Comparison of ENCODE assay signal across 13 cellular contexts in the genomic region with DNA sequence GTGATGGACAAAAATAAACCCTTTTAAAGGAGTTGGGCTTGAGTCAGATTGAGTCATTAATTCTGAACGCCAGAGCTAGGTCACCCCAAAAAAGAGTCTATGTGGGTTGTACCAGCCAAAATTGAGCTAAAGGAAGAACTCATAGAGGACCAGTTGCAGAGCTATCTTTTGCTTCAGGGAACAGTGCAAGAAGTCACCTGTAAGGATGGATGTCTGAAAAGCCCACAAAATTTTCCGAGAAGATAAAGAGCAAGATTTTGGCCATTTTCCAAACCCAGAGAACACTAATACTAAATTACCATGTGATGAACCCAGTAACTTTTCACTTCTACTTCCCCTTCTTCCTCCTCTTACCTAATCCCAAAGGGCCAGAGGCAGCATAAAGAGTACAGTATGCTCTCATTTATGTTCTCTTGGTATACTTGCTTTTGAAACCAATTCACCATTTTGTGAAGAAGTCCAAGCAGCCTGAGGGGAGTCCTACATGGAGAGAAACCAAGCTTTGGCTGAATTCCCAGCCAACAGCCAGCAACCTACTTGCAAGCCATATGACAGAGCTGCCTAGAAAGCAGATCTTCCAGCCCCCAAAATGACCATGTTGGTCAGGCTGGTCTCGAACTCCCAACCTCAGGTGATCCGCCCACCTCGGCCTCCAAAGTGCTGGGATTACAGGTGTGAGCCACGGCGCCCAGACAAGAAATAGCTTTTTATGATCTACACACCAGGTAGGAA.
A peak's percentile ranks its signal among the peaks of the same experiment; 100 is the strongest.
DNase-seq lines count a peak whose midpoint lies in the region; ATAC-seq, FAIRE-seq and TF ChIP-seq lines count a peak whose summit lies in the region.
"Had no signal": no experiment of that assay in that cellular context is flagged by ENCODE, and none has a peak within 500 bp of the region (broad histone marks: within the 10 kb centered on the region; RNA-seq: fewer than 3 reads in every experiment).

No MANE protein-coding gene starts in this region.

- no peak overlapping the region for H2BK12ac ChIP-seq in trophoblast cell (ENCODE audit: low read length)

- no peaks in the 10 kb centered on the region for H3K79me1 ChIP-seq in trophoblast cell (ENCODE audit: low read length)

- TF ChIP-seq EP300 in GM12878 (IDR thresholded peaks at IDR 0.05; ENCODE audit: borderline replicate concordance in 1 of 2, control insufficient read depth in 1 of 2, low read depth in 2 of 2, low read length in 2 of 2) = peak; percentile 69 to 73; a peak in 3 of 4 replicates

- H3K4me2 ChIP-seq in GM12878 (ENCODE audit: control insufficient read depth, insufficient read depth) (peak overlapping the region; percentile 33; the same call in 1 of the 2 replicates), trophoblast cell (ENCODE audit: low read length) (no peak overlapping the region)

- H4K20me1 ChIP-seq in GM12878 (ENCODE audit: control insufficient read depth, insufficient read depth) = no peaks in the 10 kb centered on the region

- H3K27ac ChIP-seq in GM12878 (ENCODE audit: control insufficient read depth, insufficient read depth) (no peak overlapping the region), psoas muscle (no peak overlapping the region), trophoblast cell (ENCODE audit: low read depth, low read length) (no peak overlapping the region)
- H3K27ac ChIP-seq: prostate gland had no signal

- no peak for TF ChIP-seq RAD21 in GM12878 (IDR thresholded peaks at IDR 0.05; ENCODE audit: insufficient read depth, low read depth, low read length)

- POLR2A ChIA-PET in GM12878 (lab: Charles Lee) = interaction anchor here (0.7 to 2.2 kb wide), 3 partner anchors 21 to 132 kb away, joined by 3 to 6 read pairs (median 3); no protein-coding TSS in a partner anchor

- no peaks in the 10 kb centered on the region for H3K27me3 ChIP-seq in GM12878 (replicated peaks in 1 of 2; ENCODE audit: control insufficient read depth in 2 of 2, insufficient read depth in 2 of 2, low read length in 1 of 2)
- no peaks in the 10 kb centered on the region for H3K27me3 ChIP-seq in psoas muscle (ENCODE audit: insufficient read depth in 3 of 3, low read length in 2 of 3)
- no peaks in the 10 kb centered on the region for H3K27me3 ChIP-seq in trophoblast cell (ENCODE audit: insufficient read depth, low read length)

- RAD21 ChIA-PET in GM12878 (lab: Charles Lee; ENCODE audit: unreplicated experiment) = interaction anchor here (0.7 to 2.1 kb wide), 19 partner anchors 8 to 534 kb away, joined by 3 to 11 read pairs (median 3); no protein-coding TSS in a partner anchor

- TF ChIP-seq POLR2A in GM12878 (IDR thresholded peaks at IDR 0.05; ENCODE audit: low read depth, low read length) = no peak

- no peak overlapping the region for H3K23ac ChIP-seq in trophoblast cell (ENCODE audit: low read length)

- H3K9ac ChIP-seq in GM12878 (ENCODE audit: control insufficient read depth, insufficient read depth, low read length) (no peak overlapping the region), trophoblast cell (ENCODE audit: low read length) (no peak overlapping the region)

- no TSS peak for BruUV-seq in GM12878 (replicated peaks; lab: Mats Ljungman, UMichigan)

- no peak for FAIRE-seq in GM12878 (lab: Jason Lieb, UNC)

- H3K9me3 ChIP-seq in GM12878 (replicated peaks; ENCODE audit: control insufficient read depth, insufficient read depth, low read length) (no peaks in the 10 kb centered on the region; the same call in 2 of the 3 replicates), psoas muscle (no peaks in the 10 kb centered on the region), trophoblast cell (ENCODE audit: insufficient read depth, low read depth, low read length) (no peaks in the 10 kb centered on the region)
- H3K9me3 ChIP-seq: prostate gland had no signal

- H2AFZ ChIP-seq in GM12878 (ENCODE audit: control insufficient read depth, low read depth, low read length) (no peak overlapping the region; the same call in 1 of the 2 replicates), trophoblast cell (ENCODE audit: insufficient read depth, low read length, poor library complexity) (no peak overlapping the region)

- peaks cover 9% of the 10 kb centered on the region for H3K4me1 ChIP-seq in GM12878 (ENCODE audit: control insufficient read depth, insufficient read depth, low read length)
- no peaks in the 10 kb centered on the region for H3K4me1 ChIP-seq in psoas muscle
- H3K4me1 ChIP-seq in trophoblast cell (ENCODE audit: control insufficient read depth in 1 of 2, insufficient read depth in 2 of 2, low read length in 2 of 2) = no peaks in the 10 kb centered on the region
- H3K4me1 ChIP-seq: prostate gland had no signal

- SMC1A ChIA-PET in GM12878 (lab: Charles Lee; ENCODE audit: uncharacterized antibody, unreplicated experiment) = interaction anchor here (0.7 to 8.0 kb wide), 18 partner anchors 8 to 352 kb away, joined by 3 to 69 read pairs (median 4); no protein-coding TSS in a partner anchor

- H3K14ac ChIP-seq in trophoblast cell (ENCODE audit: low read length) = no peak overlapping the region

- CTCF ChIA-PET in GM12878 (lab: Yijun Ruan, JAX) = interaction anchor here (0.6 to 1.7 kb wide), 5 partner anchors 15 to 248 kb away, joined by 3 to 5 read pairs (median 4); no protein-coding TSS in a partner anchor

- H3K36me3 ChIP-seq in GM12878 (ENCODE audit: control insufficient read depth in 2 of 2, insufficient read depth in 2 of 2, low read length in 1 of 2) (no peaks in the 10 kb centered on the region), psoas muscle (ENCODE audit: insufficient read depth in 1 of 2, low read depth in 1 of 2) (no peaks in the 10 kb centered on the region), trophoblast cell (ENCODE audit: control insufficient read depth in 1 of 2, insufficient read depth in 2 of 2, low read length in 2 of 2) (no peaks in the 10 kb centered on the region)
- H3K36me3 ChIP-seq: prostate gland had no signal

- no peak overlapping the region for H2BK120ac ChIP-seq in trophoblast cell (ENCODE audit: insufficient read depth, low read length, poor library complexity)

- H3K18ac ChIP-seq in trophoblast cell (ENCODE audit: low read length) = no peak overlapping the region

- no peak overlapping the region for H2BK5ac ChIP-seq in trophoblast cell (ENCODE audit: low read depth, low read length, poor library complexity)

- intact Hi-C loops in GM12878 (cut with micrococcal nuclease; ENCODE audit: unreplicated experiment) (no loop called here), psoas muscle (cut with DNase I) (no loop called here)

- no peak overlapping the region for H4K12ac ChIP-seq in trophoblast cell (ENCODE audit: low read depth, low read length)

- H4K8ac ChIP-seq in trophoblast cell (ENCODE audit: low read depth, low read length) = no peak overlapping the region

- DNase-seq in GM12878 (ENCODE audit: low read depth, low spot score) (peak; percentile 45), AG08395 (ENCODE audit: low spot score) (no peak), psoas muscle (no peak), trophoblast cell (no peak)
- DNase-seq: activated CD8-positive, alpha-beta memory T cell treated with anti-CD3 and anti-CD28 coated beads, Interleukin-2, amount 50 U/mL, for 48 hours; cortex of kidney; GDM1; immature natural killer cell; stimulated activated CD4-positive, alpha-beta T cell treated with anti-CD3 and anti-CD28 coated beads, Interleukin-2, amount 100 ng/mL, for 48 hours had no signal

- H3K79me2 ChIP-seq in GM12878 (ENCODE audit: control insufficient read depth, insufficient read depth, low read length) (no peaks in the 10 kb centered on the region), trophoblast cell (ENCODE audit: control insufficient read depth, insufficient read depth, low read length, poor library complexity) (no peaks in the 10 kb centered on the region)

- H4K91ac ChIP-seq in trophoblast cell (ENCODE audit: low read depth, low read length) = no peak overlapping the region

- peak; percentile 74 for ATAC-seq in GM18870 (IDR thresholded peaks at IDR 0.05; ENCODE audit: unreplicated experiment)
- ATAC-seq in GM21825 (IDR thresholded peaks at IDR 0.05; ENCODE audit: unreplicated experiment) = peak; percentile 71
- ATAC-seq in HG03457 (IDR thresholded peaks at IDR 0.05; ENCODE audit: unreplicated experiment) = peak; percentile 58
- ATAC-seq in GM12878 = peak; percentile 91
- no peak for ATAC-seq in psoas muscle

- no peak overlapping the region for H3K4ac ChIP-seq in trophoblast cell (ENCODE audit: low read depth, low read length)

- H3K4me3 ChIP-seq in GM12878 (no peak overlapping the region), psoas muscle (no peak overlapping the region), trophoblast cell (ENCODE audit: low read depth, low read length) (no peak overlapping the region)
- H3K4me3 ChIP-seq: prostate gland had no signal

- TF ChIP-seq CTCF in GM12878 (IDR thresholded peaks at IDR 0.05 in 2 of 3, conservative IDR thresholded peaks at IDR 0.05 in 1 of 3; ENCODE audit: control insufficient read depth in 2 of 3, extremely low read depth in 1 of 3, insufficient read depth in 1 of 3, low read depth in 3 of 3, low read length in 3 of 3) = no peak
- TF ChIP-seq CTCF in psoas muscle (IDR thresholded peaks at IDR 0.05) = no peak

- WGBS in GM12878 (ENCODE audit: insufficient coverage, insufficient replicate concordance, low lambda C conversion rate, missing lambda C conversion rate) = 24% methylated on average over 7 of the region's 7 CpGs
- WGBS in psoas muscle, 3 donors = 71 to 74% (median 74%) methylated on average over 7 of the region's 7 CpGs
- WGBS in trophoblast cell (ENCODE audit: extremely low coverage, insufficient coverage, insufficient read length) = no CpG with 5 or more reads among the region's 7 CpGs

- in situ Hi-C loops in GM12878 (cut with MboI) = no loop called here

- H2AK5ac ChIP-seq in trophoblast cell (ENCODE audit: low read length) = no peak overlapping the region

TF ChIP-seq in GM12878, 131 proteins besides CTCF, POLR2A, EP300 and RAD21 (continues in another document):
- TF ChIP-seq FOS (IDR thresholded peaks at IDR 0.05; ENCODE audit: borderline replicate concordance, extremely low read depth, insufficient read length) (no peak), POU2F2 (IDR thresholded peaks at IDR 0.05; ENCODE audit: borderline replicate concordance, low read depth, low read length) (no peak), ETV6 (conservative IDR thresholded peaks at IDR 0.05 in 1 of 2, IDR thresholded peaks at IDR 0.05 in 1 of 2; ENCODE audit: borderline replicate concordance in 1 of 2, low read depth in 1 of 2) (no peak), SMARCA5 (IDR thresholded peaks at IDR 0.05) (no peak), PAX5 (IDR thresholded peaks at IDR 0.05; ENCODE audit: borderline replicate concordance, low read depth, low read length) (no peak)

Comparison
In these comparisons a context has a peak if more than half of its experiments do, and no peak if none do; other contexts are left out.
1. ATAC-seq: peak in GM18870 (single experiment), GM21825 (single experiment), HG03457 (single experiment) and GM12878 (single experiment); none in psoas muscle (0 of 4).